In genomic region chr7:34501161-34501560, GRCh38 we compare ENCODE assay signal across 15 cellular contexts.
DNase-seq lines count a peak whose midpoint lies in the region; TF ChIP-seq lines count a peak whose summit lies in the region.
"Had no signal": no experiment of that assay in that cellular context is flagged by ENCODE, and none has a peak within 500 bp of the region (broad histone marks: within the 10 kb centered on the region; RNA-seq: fewer than 3 reads in every experiment).

No MANE protein-coding gene starts in this region.

- TF ChIP-seq CTCF in GM10248 (IDR thresholded peaks at IDR 0.05; ENCODE audit: control extremely low read depth, extremely low read depth, low read depth, missing control alignments) = no peak

- peaks cover 2% of the 10 kb centered on the region for H3K9me3 Mint-ChIP-seq in activated naive CD4-positive, alpha-beta T cell treated with anti-CD3 and anti-CD28 coated beads, Interleukin-2, amount 10 ng/mL, durations not matched to agents 7 days and 5 days
- H3K9me3 Mint-ChIP-seq: CD8-positive, alpha-beta T cell had no signal

- no peaks in the 10 kb centered on the region for H3K27me3 Mint-ChIP-seq in activated naive CD4-positive, alpha-beta T cell treated with anti-CD3 and anti-CD28 coated beads, Interleukin-2, amount 10 ng/mL, durations not matched to agents 7 days and 5 days
- H3K27me3 Mint-ChIP-seq: B cell had no signal

- peak overlapping the region; percentile 41 for H3K27ac ChIP-seq in caudate nucleus (ENCODE audit: low read depth, low read length)
- H3K27ac ChIP-seq: 22Rv1; A549; BLaER1 treated with 17β-estradiol and CSF1 and Interleukin-3, amounts not matched to agents 10 nM and 100 nM; HL-60 had no signal

- H3K36me3 Mint-ChIP-seq in activated naive CD4-positive, alpha-beta T cell treated with anti-CD3 and anti-CD28 coated beads, Interleukin-2, amount 10 ng/mL, durations not matched to agents 7 days and 5 days = no peaks in the 10 kb centered on the region
- H3K36me3 Mint-ChIP-seq: CD8-positive, alpha-beta T cell had no signal

- H3K27ac Mint-ChIP-seq in activated naive CD4-positive, alpha-beta T cell treated with anti-CD3 and anti-CD28 coated beads, Interleukin-2, amount 10 ng/mL, durations not matched to agents 7 days and 5 days = no peak overlapping the region
- H3K27ac Mint-ChIP-seq: B cell; CD8-positive, alpha-beta T cell had no signal

- CTCF ChIA-PET in activated naive CD4-positive, alpha-beta T cell treated with anti-CD3 and anti-CD28 coated beads, Interleukin-2, amount 10 ng/mL, durations not matched to agents 7 days and 5 days (lab: Charles Lee) = no interaction called here
- CTCF ChIA-PET in GM10248 (lab: Yijun Ruan, JAX) = no interaction called here

- POLR2A ChIA-PET in GM10248 (lab: Yijun Ruan, JAX) = no interaction called here

- no peak overlapping the region for H3K4me3 Mint-ChIP-seq in activated naive CD4-positive, alpha-beta T cell treated with anti-CD3 and anti-CD28 coated beads, Interleukin-2, amount 10 ng/mL, durations not matched to agents 7 days and 5 days
- H3K4me3 Mint-ChIP-seq: B cell; CD8-positive, alpha-beta T cell had no signal

- DNase-seq in DMS 273 (lab: John Stamatoyannopoulos, UW; ENCODE audit: unreplicated experiment) (peak; percentile 25), DMS 273 treated with DMSO at 0.1 percent for 48 hours (lab: John Stamatoyannopoulos, UW) (no peak), caudate nucleus (lab: John Stamatoyannopoulos, UW) (peak in 7 of 61 donors; percentile 1 to 67 (median 5)), putamen (ENCODE audit: low spot score) (peak; percentile 42), GM10248 (ENCODE audit: extremely low spot score) (no peak), HPDE6-E6E7 (ENCODE audit: extremely low spot score) (no peak)
- DNase-seq in activated naive CD4-positive, alpha-beta T cell treated with anti-CD3 and anti-CD28 coated beads, Interleukin-2, amount 10 ng/mL, durations not matched to agents 7 days and 5 days = no peak
- DNase-seq: Calu3; CD8-positive, alpha-beta T cell; IMR-90 had no signal

- no peaks in the 10 kb centered on the region for H3K4me1 Mint-ChIP-seq in activated naive CD4-positive, alpha-beta T cell treated with anti-CD3 and anti-CD28 coated beads, Interleukin-2, amount 10 ng/mL, durations not matched to agents 7 days and 5 days
- H3K4me1 Mint-ChIP-seq: B cell had no signal

Comparison
In these comparisons a context has a peak if more than half of its experiments do, and no peak if none do; other contexts are left out.
1. DNase-seq: peak in DMS 273 (single experiment) and putamen (single experiment); none in DMS 273 treated with DMSO at 0.1 percent for 48 hours (single experiment), activated naive CD4-positive, alpha-beta T cell treated with anti-CD3 and anti-CD28 coated beads, Interleukin-2, amount 10 ng/mL, durations not matched to agents 7 days and 5 days (single experiment), GM10248 (single experiment) and HPDE6-E6E7 (single experiment).